In the genomic region with DNA sequence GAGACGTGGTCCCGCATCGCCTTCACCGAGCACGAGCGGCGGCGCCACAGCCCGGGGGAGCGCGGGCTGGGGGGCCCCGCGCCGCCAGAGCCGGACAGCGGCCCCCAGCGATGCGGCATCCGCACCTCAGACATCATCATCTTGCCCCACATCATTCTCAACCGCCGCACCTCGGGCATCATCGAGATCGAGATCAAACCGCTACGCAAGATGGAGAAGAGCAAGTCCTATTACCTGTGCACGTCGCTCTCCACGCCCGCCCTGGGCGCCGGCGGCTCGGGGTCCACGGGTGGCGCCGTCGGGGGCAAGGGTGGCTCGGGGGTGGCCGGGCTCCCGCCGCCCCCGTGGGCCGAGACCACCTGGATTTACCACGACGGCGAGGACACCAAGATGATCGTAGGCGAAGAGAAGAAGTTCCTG, we compare ENCODE assay signal across 8 cellular contexts. TPM values are rescaled to one million over a fixed set of nuclear protein-coding genes. Genes with fewer than 3 reads are reported as not detected.
DNase-seq lines count a peak whose midpoint lies in the region; ATAC-seq, FAIRE-seq and TF ChIP-seq lines count a peak whose summit lies in the region.

No MANE protein-coding gene starts in this region.

- H3K4me3 Mint-ChIP-seq in CD8-positive, alpha-beta memory T cell, result peak overlapping the region; percentile 93 to 96 (median 95)
- H3K4me3 Mint-ChIP-seq in naive thymus-derived CD4-positive, alpha-beta T cell, result peak overlapping the region; percentile 94 to 99 (median 96)

- no peaks in the 10 kb centered on the region for H3K9me3 ChIP-seq in CD8-positive, alpha-beta memory T cell (ENCODE audit: low read length)
- H3K9me3 ChIP-seq in HCT116 (ENCODE audit: control insufficient read depth in 1 of 2, insufficient read depth in 1 of 2, low read depth in 1 of 2, low read length in 2 of 2) (no peaks in the 10 kb centered on the region), WERI-Rb-1 (ENCODE audit: severe bottlenecking) (no peaks in the 10 kb centered on the region)
- H3K9me3 ChIP-seq in naive thymus-derived CD4-positive, alpha-beta T cell (ENCODE audit: control insufficient read depth in 2 of 3, low read length in 3 of 3), result no peaks in the 10 kb centered on the region

- H3K79me2 ChIP-seq in HCT116 (ENCODE audit: insufficient read depth, low read length), result peaks cover 26% of the 10 kb centered on the region

- H3K9ac ChIP-seq in HCT116 (ENCODE audit: low read length), result peak overlapping the region; percentile 87

- BruUV-seq in HCT116 (replicated peaks; lab: Mats Ljungman, UMichigan), result no TSS peak

- peak overlapping the region; percentile 96 for H3K4me3 ChIP-seq in CD8-positive, alpha-beta memory T cell (ENCODE audit: low read length)
- H3K4me3 ChIP-seq in HCT116 (replicated peaks in 1 of 2; ENCODE audit: low read depth in 1 of 2, low read length in 2 of 2), result peak overlapping the region; percentile 71 to 85
- H3K4me3 ChIP-seq in WERI-Rb-1 (ENCODE audit: low read depth, low read length), result peak overlapping the region; percentile 77
- H3K4me3 ChIP-seq in dorsolateral prefrontal cortex, result peak overlapping the region; percentile 66 to 99 (median 93)
- H3K4me3 ChIP-seq in naive thymus-derived CD4-positive, alpha-beta T cell (ENCODE audit: low read length), result peak overlapping the region; percentile 98

- no peak for TF ChIP-seq POLR2A in HCT116 (IDR thresholded peaks at IDR 0.05; ENCODE audit: borderline replicate concordance, extremely low read depth, insufficient read depth, insufficient read length)

- H3K4me1 ChIP-seq in CD8-positive, alpha-beta memory T cell (ENCODE audit: insufficient read depth, low read length), result peaks cover 41% of the 10 kb centered on the region
- H3K4me1 ChIP-seq in HCT116 (ENCODE audit: control insufficient read depth in 1 of 2, insufficient read depth in 2 of 2, low read length in 2 of 2), result peaks cover 12 to 24% of the 10 kb centered on the region in 2 experiments
- peaks cover 37% of the 10 kb centered on the region in 2 donors for H3K4me1 ChIP-seq in naive thymus-derived CD4-positive, alpha-beta T cell (ENCODE audit: control insufficient read depth in 2 of 2, insufficient read depth in 2 of 2, low read length in 2 of 2)

- peaks cover 53 to 65% (median 65%) of the 10 kb centered on the region in 3 donors for H3K4me1 Mint-ChIP-seq in CD8-positive, alpha-beta memory T cell
- H3K4me1 Mint-ChIP-seq in naive thymus-derived CD4-positive, alpha-beta T cell, result peaks cover 47 to 74% (median 62%) of the 10 kb centered on the region in 7 donors

- no peaks in the 10 kb centered on the region for H3K36me3 ChIP-seq in CD8-positive, alpha-beta memory T cell (ENCODE audit: insufficient read depth, low read length)
- H3K36me3 ChIP-seq in HCT116 (ENCODE audit: control insufficient read depth in 1 of 2, insufficient read depth in 2 of 2, low read length in 2 of 2), result no peaks in the 10 kb centered on the region
- H3K36me3 ChIP-seq in WERI-Rb-1, result no peaks in the 10 kb centered on the region
- no peaks in the 10 kb centered on the region for H3K36me3 ChIP-seq in naive thymus-derived CD4-positive, alpha-beta T cell (ENCODE audit: control insufficient read depth in 2 of 3, insufficient read depth in 3 of 3, low read length in 3 of 3)

- H4K20me1 ChIP-seq in HCT116 (ENCODE audit: insufficient read depth), result no peaks in the 10 kb centered on the region

- POLR2A ChIA-PET in CD8-positive, alpha-beta memory T cell (lab: Charles Lee), result interaction anchor here (0.6 to 1.6 kb wide), 2 partner anchors 219 to 274 kb away, joined by 3 to 12 read pairs; a partner anchor contains a TSS
- POLR2A ChIA-PET in HCT116 (lab: Charles Lee), result interaction anchor here (1.0 to 1.3 kb wide), 2 partner anchors 135 to 143 kb away, joined by 3 to 5 read pairs; no protein-coding TSS in a partner anchor
- POLR2A ChIA-PET in naive thymus-derived CD4-positive, alpha-beta T cell (lab: Charles Lee), result interaction anchor here (0.9 to 1.7 kb wide), 5 partner anchors 147 to 448 kb away, joined by 3 to 4 read pairs (median 3); no protein-coding TSS in a partner anchor

- intact Hi-C loops in HCT116 (cut with micrococcal nuclease), result loop anchor here (1.0 to 5.0 kb wide), 2 partner anchors 192 to 477 kb away; a partner anchor contains a TSS
- intact Hi-C loops in dorsolateral prefrontal cortex (cut with DNase I), result loop anchor here (1.0 to 10.0 kb wide), 5 partner anchors 135 to 416 kb away; a partner anchor contains a TSS
- intact Hi-C loops in naive thymus-derived CD4-positive, alpha-beta T cell (cut with micrococcal nuclease), result loop anchor here (1.0 to 5.0 kb wide), 21 partner anchors 65 to 1857 kb away; a partner anchor contains a TSS

- H3K4me2 ChIP-seq in HCT116 (ENCODE audit: low read length), result peak overlapping the region; percentile 88

- no peak for ATAC-seq in HCT116
- ATAC-seq in naive thymus-derived CD4-positive, alpha-beta T cell, result no peak
- ATAC-seq in GM21381 (IDR thresholded peaks at IDR 0.05; ENCODE audit: unreplicated experiment), result no peak

- H3K36me3 Mint-ChIP-seq in CD8-positive, alpha-beta memory T cell, result peaks cover 0 to 5% (median 2%) of the 10 kb centered on the region in 3 donors
- peaks cover 0 to 16% (median 0%) of the 10 kb centered on the region in 5 donors for H3K36me3 Mint-ChIP-seq in naive thymus-derived CD4-positive, alpha-beta T cell

- H3K9me3 Mint-ChIP-seq in CD8-positive, alpha-beta memory T cell, result no peaks in the 10 kb centered on the region
- H3K9me3 Mint-ChIP-seq in naive thymus-derived CD4-positive, alpha-beta T cell, result peaks cover 0 to 4% (median 0%) of the 10 kb centered on the region in 11 donors

- peak overlapping the region in 5 of 8 donors; percentile 52 to 96 (median 86) for H3K27ac Mint-ChIP-seq in CD8-positive, alpha-beta memory T cell
- H3K27ac Mint-ChIP-seq in naive thymus-derived CD4-positive, alpha-beta T cell, result peak overlapping the region in 4 of 9 donors; percentile 85 to 97 (median 96)

- CTCF ChIA-PET in CD8-positive, alpha-beta memory T cell (lab: Charles Lee), result interaction anchor here (1.0 to 6.6 kb wide), 8 partner anchors 136 to 325 kb away, joined by 3 to 77 read pairs (median 8); no protein-coding TSS in a partner anchor
- CTCF ChIA-PET in HCT116 (lab: Charles Lee), result interaction anchor here (0.5 to 2.8 kb wide), 11 partner anchors 13 to 567 kb away, joined by 3 to 42 read pairs (median 10); no protein-coding TSS in a partner anchor
- CTCF ChIA-PET in naive thymus-derived CD4-positive, alpha-beta T cell (lab: Charles Lee), result interaction anchor here (2.3 kb wide), 1 partner anchor 151 kb away, joined by 27 read pairs; no protein-coding TSS in a partner anchor

- H3K9me2 ChIP-seq in HCT116 (ENCODE audit: insufficient read depth), result no peaks in the 10 kb centered on the region

- FAIRE-seq in urothelium cell line (lab: Jason Lieb, UNC), result no peak

- peak overlapping the region; percentile 92 for H2AFZ ChIP-seq in HCT116 (ENCODE audit: low read depth, low read length, poor library complexity, severe bottlenecking)

- RAD21 ChIA-PET in HCT116 (lab: Charles Lee; ENCODE audit: low non-redundant PET in 1 of 2, low total read pairs in 2 of 2, uncharacterized antibody in 2 of 2, unreplicated experiment in 2 of 2), result interaction anchor here (1.1 to 2.5 kb wide), 5 partner anchors 144 to 326 kb away, joined by 3 to 29 read pairs (median 3); a partner anchor contains a TSS

- no peaks in the 10 kb centered on the region for H3K27me3 ChIP-seq in CD8-positive, alpha-beta memory T cell (ENCODE audit: insufficient read depth, low read length, poor library complexity, severe bottlenecking)
- no peaks in the 10 kb centered on the region for H3K27me3 ChIP-seq in HCT116 (ENCODE audit: insufficient read depth, low read length)
- no peaks in the 10 kb centered on the region for H3K27me3 ChIP-seq in WERI-Rb-1 (ENCODE audit: insufficient read depth, low read depth, severe bottlenecking)
- H3K27me3 ChIP-seq in dorsolateral prefrontal cortex, result no peaks in the 10 kb centered on the region
- no peaks in the 10 kb centered on the region for H3K27me3 ChIP-seq in naive thymus-derived CD4-positive, alpha-beta T cell (ENCODE audit: control insufficient read depth in 2 of 2, insufficient read depth in 2 of 2, low read length in 2 of 2)

- TF ChIP-seq CTCF in HCT116 (IDR thresholded peaks at IDR 0.05 in 2 of 3, conservative IDR thresholded peaks at IDR 0.05 in 1 of 3; ENCODE audit: borderline replicate concordance in 1 of 3, insufficient read depth in 1 of 3, low read depth in 2 of 3, low read length in 2 of 3), result no peak
- TF ChIP-seq CTCF in WERI-Rb-1 (IDR thresholded peaks at IDR 0.05; ENCODE audit: low read depth, low read length), result no peak
- TF ChIP-seq CTCF in dorsolateral prefrontal cortex (IDR thresholded peaks at IDR 0.05 in 54 of 56, conservative IDR thresholded peaks at IDR 0.05 in 2 of 56; ENCODE audit: low read depth in 1 of 56, partially characterized antibody in 56 of 56), result peak in 7 of 56 donors; percentile 1 to 13 (median 5)

- peak; percentile 10 to 61 (median 21) for DNase-seq in CD8-positive, alpha-beta memory T cell
- no peak for DNase-seq in HCT116 (ENCODE audit: low read depth, low spot score)
- DNase-seq in WERI-Rb-1, result no peak
- DNase-seq in dorsolateral prefrontal cortex, result peak in 2 of 10 donors; percentile 21 to 47
- peak in 7 of 9 donors; percentile 12 to 44 (median 30) for DNase-seq in naive thymus-derived CD4-positive, alpha-beta T cell
- peak; percentile 21 for DNase-seq in urothelium cell line (ENCODE audit: low spot score)
- DNase-seq in DMS153 treated with DMSO at 0.1 percent for 48 hours (lab: John Stamatoyannopoulos, UW; ENCODE audit: unreplicated experiment), result no peak

- no peak for TF ChIP-seq RAD21 in HCT116 (IDR thresholded peaks at IDR 0.05; ENCODE audit: low read depth)

- H3K27me3 Mint-ChIP-seq in CD8-positive, alpha-beta memory T cell, result peaks cover 5 to 9% of the 10 kb centered on the region in 2 donors
- H3K27me3 Mint-ChIP-seq in naive thymus-derived CD4-positive, alpha-beta T cell, result peaks cover 0 to 10% (median 5%) of the 10 kb centered on the region in 5 donors

- peak overlapping the region; percentile 84 for H3K27ac ChIP-seq in CD8-positive, alpha-beta memory T cell (ENCODE audit: low read depth, low read length)
- peak overlapping the region; percentile 77 for H3K27ac ChIP-seq in HCT116 (ENCODE audit: low read depth, low read length)
- H3K27ac ChIP-seq in WERI-Rb-1, result peak overlapping the region; percentile 72
- peak overlapping the region in 58 of 59 donors; percentile 84 to 99 (median 97) for H3K27ac ChIP-seq in dorsolateral prefrontal cortex
- H3K27ac ChIP-seq in naive thymus-derived CD4-positive, alpha-beta T cell (ENCODE audit: low read depth, low read length), result peak overlapping the region; percentile 83

RNA-seq across cellular contexts. Expression of a gene that starts 0.7 kb away (rescaled TPM):
- 1 to 10 TPM; 6.1 to 6.2 TPM for total RNA-seq in CD8-positive, alpha-beta memory T cell
- 5.0 TPM for polyA plus RNA-seq in CD8-positive, alpha-beta memory T cell
- total RNA-seq in HCT116 (2021; ENCODE audit: unreplicated experiment), result 23.1 TPM
- 13.8 and 14.6 TPM in 2 replicates for polyA plus RNA-seq in HCT116 (2012)
- total RNA-seq in dorsolateral prefrontal cortex, result 10 to 100 TPM; 25.2 to 40.5 (median 31.9) TPM
- total RNA-seq in naive thymus-derived CD4-positive, alpha-beta T cell, result 10 to 100 TPM in 3 of 5 experiments, 1 to 10 TPM in 2; 9.3 to 17.5 (median 12.0) TPM
- 1 to 10 TPM; 4.3 to 6.7 TPM for polyA plus RNA-seq in naive thymus-derived CD4-positive, alpha-beta T cell

RNA-seq across cellular contexts. Expression of a gene that starts 49.6 kb away (rescaled TPM):
- under 1 TPM in 1 of 2 experiments, not detected in 1; 0.44 TPM for total RNA-seq in CD8-positive, alpha-beta memory T cell
- not detected for polyA plus RNA-seq in CD8-positive, alpha-beta memory T cell
- 0.79 TPM for total RNA-seq in HCT116 (2021; ENCODE audit: unreplicated experiment)
- 0.07 and 0.12 TPM in 2 replicates for polyA plus RNA-seq in HCT116 (2012)
- 1 to 10 TPM in 107 of 120 experiments, under 1 TPM in 7, not detected in 6; 0.32 to 9.6 (median 4.0) TPM for total RNA-seq in dorsolateral prefrontal cortex
- 1 to 10 TPM in 4 of 5 experiments, under 1 TPM in 1; 0.39 to 3.7 (median 2.1) TPM for total RNA-seq in naive thymus-derived CD4-positive, alpha-beta T cell
- polyA plus RNA-seq in naive thymus-derived CD4-positive, alpha-beta T cell, result under 1 TPM in 1 of 2 donors, not detected in 1; 0.08 TPM

Comparison
In these comparisons a context has a peak if more than half of its experiments do, and no peak if none do; other contexts are left out.
1. DNase-seq: peak in CD8-positive, alpha-beta memory T cell (5 of 5), naive thymus-derived CD4-positive, alpha-beta T cell (7 of 9) and urothelium cell line (single experiment); none in HCT116 (single experiment), WERI-Rb-1 (single experiment) and DMS153 treated with DMSO at 0.1 percent for 48 hours (single experiment).
2. Peak in every context shown above with its lines, with median percentiles within 50 percentile points of each other: H3K27ac ChIP-seq and H3K4me3 ChIP-seq.